In genomic region chr4:142353149-142353738, GRCh38 we compare ENCODE assay signal across 9 cellular contexts.
DNase-seq lines count a peak whose midpoint lies in the region; ATAC-seq, FAIRE-seq and TF ChIP-seq lines count a peak whose summit lies in the region.
"Had no signal": no experiment of that assay in that cellular context is flagged by ENCODE, and none has a peak within 500 bp of the region (broad histone marks: within the 10 kb centered on the region; RNA-seq: fewer than 3 reads in every experiment).

No MANE protein-coding gene starts in this region.

- TF ChIP-seq POLR2A in body of pancreas (IDR thresholded peaks at IDR 0.05) = no peak

- peak; percentile 93 for FAIRE-seq in kidney (lab: Jason Lieb, UNC)

- peaks cover 20% of the 10 kb centered on the region for H3K36me3 Mint-ChIP-seq in activated CD4-positive, alpha-beta T cell treated with anti-CD3 and anti-CD28 coated beads for 36 hours (ENCODE audit: low read depth)
- H3K36me3 Mint-ChIP-seq in HFFc6 (ENCODE audit: low read depth) = peaks cover 21% of the 10 kb centered on the region

- H3K27me3 Mint-ChIP-seq in activated CD4-positive, alpha-beta T cell treated with anti-CD3 and anti-CD28 coated beads for 36 hours = no peaks in the 10 kb centered on the region
- H3K27me3 Mint-ChIP-seq in HFFc6 (ENCODE audit: insufficient read depth) = no peaks in the 10 kb centered on the region
- H3K27me3 Mint-ChIP-seq: dendritic cell treated with granulocyte-macrophage colony-stimulating factor and Interleukin-4, amounts not matched to agents 40 ng/mL and 50 ng/mL, for 4 days had no signal

- H3K27ac ChIP-seq in body of pancreas (no peak overlapping the region), kidney (ENCODE audit: low read depth in 2 of 2, low read length in 2 of 2) (no peak overlapping the region), tibial artery (peak overlapping the region in 1 of 2 donors; percentile 28)

- no peak for DNase-seq in activated CD4-positive, alpha-beta T cell treated with anti-CD3 and anti-CD28 coated beads for 36 hours
- DNase-seq in activated CD4-positive, alpha-beta T cell treated with anti-CD3 and anti-CD28 coated beads, Interleukin-2, amount 50 U/mL, for 48 hours = no peak
- DNase-seq in HFFc6 = peak; percentile 75
- peak; percentile 78 for DNase-seq in NCI-H82 (lab: John Stamatoyannopoulos, UW)
- DNase-seq in body of pancreas = peak in 2 of 4 donors; percentile 29 to 41
- no peak for DNase-seq in kidney
- DNase-seq in tibial artery = no peak

- H3K9ac ChIP-seq in kidney (ENCODE audit: low read length in 2 of 2) = no peak overlapping the region

- H3K36me3 ChIP-seq in body of pancreas (replicated peaks in 1 of 2; ENCODE audit: insufficient read depth in 1 of 2, low read depth in 2 of 2) (no peaks in the 10 kb centered on the region), kidney (ENCODE audit: control insufficient read depth in 1 of 2, insufficient read depth in 2 of 2, low read length in 2 of 2) (no peaks in the 10 kb centered on the region), tibial artery (no peaks in the 10 kb centered on the region)

- peak overlapping the region; percentile 37 for H3K4me3 Mint-ChIP-seq in activated CD4-positive, alpha-beta T cell treated with anti-CD3 and anti-CD28 coated beads for 36 hours
- H3K4me3 Mint-ChIP-seq in HFFc6 = peak overlapping the region; percentile 62
- H3K4me3 Mint-ChIP-seq: dendritic cell treated with granulocyte-macrophage colony-stimulating factor and Interleukin-4, amounts not matched to agents 40 ng/mL and 50 ng/mL, for 4 days had no signal

- peaks cover 97% of the 10 kb centered on the region for H3K4me1 Mint-ChIP-seq in activated CD4-positive, alpha-beta T cell treated with anti-CD3 and anti-CD28 coated beads for 36 hours
- peaks cover 91% of the 10 kb centered on the region for H3K4me1 Mint-ChIP-seq in HFFc6 (ENCODE audit: low read depth)

- H3K27ac Mint-ChIP-seq in activated CD4-positive, alpha-beta T cell treated with anti-CD3 and anti-CD28 coated beads for 36 hours = peak overlapping the region; percentile 97
- H3K27ac Mint-ChIP-seq in HFFc6 = peak overlapping the region; percentile 79
- H3K27ac Mint-ChIP-seq: dendritic cell treated with granulocyte-macrophage colony-stimulating factor and Interleukin-4, amounts not matched to agents 40 ng/mL and 50 ng/mL, for 4 days had no signal

- TF ChIP-seq CTCF in HFFc6 (IDR thresholded peaks at IDR 0.05) (peak; percentile 98), body of pancreas (IDR thresholded peaks at IDR 0.05) (peak; percentile 75 to 92 (median 81)), kidney (IDR thresholded peaks at IDR 0.05; ENCODE audit: borderline replicate concordance, extremely low read depth, insufficient read depth) (peak; percentile 88), tibial artery (IDR thresholded peaks at IDR 0.05) (peak; percentile 75 to 89)

- CTCF ChIA-PET in activated CD4-positive, alpha-beta T cell treated with anti-CD3 and anti-CD28 coated beads for 36 hours (lab: Charles Lee) = interaction anchor here (0.7 to 10.4 kb wide), 22 partner anchors 11 to 367 kb away, joined by 3 to 94 read pairs (median 5); no protein-coding TSS in a partner anchor

- POLR2A ChIA-PET in activated CD4-positive, alpha-beta T cell treated with anti-CD3 and anti-CD28 coated beads for 36 hours (lab: Charles Lee) = no interaction called here

- H3K9me3 ChIP-seq in body of pancreas (no peaks in the 10 kb centered on the region), kidney (ENCODE audit: control insufficient read depth in 1 of 2, low read length in 2 of 2) (no peaks in the 10 kb centered on the region), tibial artery (no peaks in the 10 kb centered on the region)

- 17 to 20% methylated on average over 5 of the region's 5 CpGs for whole genome bisulfite sequencing in body of pancreas, 2 donors

- no peak overlapping the region for H3K4me3 ChIP-seq in body of pancreas
- peak overlapping the region in 1 of 2 donors; percentile 9 for H3K4me3 ChIP-seq in kidney (ENCODE audit: low read length in 2 of 2)
- no peak overlapping the region for H3K4me3 ChIP-seq in tibial artery

- H3K4me1 ChIP-seq in body of pancreas = peaks cover 41% of the 10 kb centered on the region
- peaks cover 5 to 16% of the 10 kb centered on the region in 2 donors for H3K4me1 ChIP-seq in kidney (ENCODE audit: control insufficient read depth in 1 of 2, insufficient read depth in 1 of 2, low read depth in 1 of 2, low read length in 2 of 2)
- peaks cover 0 to 53% (median 6%) of the 10 kb centered on the region in 4 donors for H3K4me1 ChIP-seq in tibial artery

- ATAC-seq in activated CD4-positive, alpha-beta T cell treated with anti-CD3 and anti-CD28 coated beads for 36 hours = peak; percentile 20
- peak; percentile 65 for ATAC-seq in body of pancreas
- no peak for ATAC-seq in HG03039 (IDR thresholded peaks at IDR 0.05; ENCODE audit: unreplicated experiment)

- no peaks in the 10 kb centered on the region for H3K9me3 Mint-ChIP-seq in activated CD4-positive, alpha-beta T cell treated with anti-CD3 and anti-CD28 coated beads for 36 hours (ENCODE audit: low read depth)
- no peaks in the 10 kb centered on the region for H3K9me3 Mint-ChIP-seq in HFFc6
- H3K9me3 Mint-ChIP-seq: dendritic cell treated with granulocyte-macrophage colony-stimulating factor and Interleukin-4, amounts not matched to agents 40 ng/mL and 50 ng/mL, for 4 days had no signal

- H3K27me3 ChIP-seq in body of pancreas = no peaks in the 10 kb centered on the region
- no peaks in the 10 kb centered on the region for H3K27me3 ChIP-seq in tibial artery

- intact Hi-C loops in activated CD4-positive, alpha-beta T cell treated with anti-CD3 and anti-CD28 coated beads for 36 hours (cut with DNase I, micrococcal nuclease) = loop anchor here (2.0 to 5.0 kb wide), 8 partner anchors 52 to 494 kb away; partner anchors contain the start of gene INPP4B (in 1 of the 2)
- intact Hi-C loops in body of pancreas (cut with DNase I) (no loop called here), kidney (cut with DNase I) (loop anchor here (10.0 kb wide), 2 partner anchors 372 to 482 kb away; no protein-coding TSS in a partner anchor), tibial artery (cut with DNase I; ENCODE audit: low total_unique reads) (loop anchor here (10.0 kb wide), 1 partner anchor 492 kb away; the partner anchor contains the start of gene INPP4B)

Comparison
In these comparisons a context has a peak if more than half of its experiments do, and no peak if none do; other contexts are left out.
1. DNase-seq: peak in HFFc6 (single experiment) and NCI-H82 (single experiment); none in activated CD4-positive, alpha-beta T cell treated with anti-CD3 and anti-CD28 coated beads for 36 hours (single experiment), activated CD4-positive, alpha-beta T cell treated with anti-CD3 and anti-CD28 coated beads, Interleukin-2, amount 50 U/mL, for 48 hours (0 of 2), kidney (single experiment) and tibial artery (0 of 2).
2. Peak in every context shown above with its lines, with median percentiles within 50 percentile points of each other: CTCF ChIP-seq.